ENCODE assay signal across 17 cellular contexts in genomic region chr4:80154547-80154933, GRCh38. TPM values are rescaled to one million over a fixed set of nuclear protein-coding genes. Genes with fewer than 3 reads are reported as not detected.
DNase-seq lines count a peak whose midpoint lies in the region; TF ChIP-seq lines count a peak whose summit lies in the region.
"Had no signal": no experiment of that assay in that cellular context is flagged by ENCODE, and none has a peak within 500 bp of the region (broad histone marks: within the 10 kb centered on the region; RNA-seq: fewer than 3 reads in every experiment).

No MANE protein-coding gene starts in this region.

- peaks cover 4% of the 10 kb centered on the region for H3K27me3 Mint-ChIP-seq in T-helper 1 cell treated with Interleukin-12 subunit alpha and Interleukin-12 subunit beta and Interleukin-4 antibody, amounts not matched to agents 30 μg/mL and 1 μg/mL, for 36 hours (ENCODE audit: low read depth)
- H3K27me3 Mint-ChIP-seq in glutamatergic neuron (ENCODE audit: unreplicated experiment) = peaks cover 2% of the 10 kb centered on the region

- H3K4me3 ChIP-seq in stomach (no peak overlapping the region), uterus (no peak overlapping the region)
- H3K4me3 ChIP-seq: breast epithelium, gastrocnemius medialis had no signal

- 78 to 82% (median 81%) methylated on average over 3 of the region's 3 CpGs for WGBS in stomach, 5 donors

- no peak for TF ChIP-seq POLR2A in stomach (IDR thresholded peaks at IDR 0.05)
- TF ChIP-seq POLR2A in uterus (IDR thresholded peaks at IDR 0.05) = no peak

- no peak overlapping the region for H3K27ac ChIP-seq in stomach
- H3K27ac ChIP-seq in RWPE1 = no peak overlapping the region
- H3K27ac ChIP-seq in uterus = peak overlapping the region in 1 of 2 donors; percentile 60
- H3K27ac ChIP-seq: breast epithelium, gastrocnemius medialis had no signal

- CTCF ChIA-PET in RWPE1 (lab: Yijun Ruan, JAX) = no interaction called here

- intact Hi-C loops in stomach (cut with DNase I; ENCODE audit: low total_unique reads) = no loop called here
- intact Hi-C loops in uterus (cut with DNase I; ENCODE audit: low total_unique reads) = no loop called here

- H3K9me3 Mint-ChIP-seq in T-helper 1 cell treated with Interleukin-12 subunit alpha and Interleukin-12 subunit beta and Interleukin-4 antibody, amounts not matched to agents 30 μg/mL and 1 μg/mL, for 36 hours = peaks cover 14% of the 10 kb centered on the region
- H3K9me3 Mint-ChIP-seq in glutamatergic neuron (ENCODE audit: unreplicated experiment) = no peaks in the 10 kb centered on the region
- H3K9me3 Mint-ChIP-seq: endodermal cell had no signal

- H3K27ac Mint-ChIP-seq in T-helper 1 cell treated with Interleukin-12 subunit alpha and Interleukin-12 subunit beta and Interleukin-4 antibody, amounts not matched to agents 30 μg/mL and 1 μg/mL, for 36 hours = peak overlapping the region; percentile 71
- peak overlapping the region; percentile 4 for H3K27ac Mint-ChIP-seq in glutamatergic neuron (ENCODE audit: unreplicated experiment)
- H3K27ac Mint-ChIP-seq: endodermal cell had no signal

- H3K36me3 ChIP-seq in stomach (no peaks in the 10 kb centered on the region), uterus (no peaks in the 10 kb centered on the region)
- H3K36me3 ChIP-seq: breast epithelium, gastrocnemius medialis had no signal

- H3K4me1 Mint-ChIP-seq in T-helper 1 cell treated with Interleukin-12 subunit alpha and Interleukin-12 subunit beta and Interleukin-4 antibody, amounts not matched to agents 30 μg/mL and 1 μg/mL, for 36 hours (ENCODE audit: low read depth) = peaks cover 14% of the 10 kb centered on the region
- H3K4me1 Mint-ChIP-seq in glutamatergic neuron (ENCODE audit: low read depth, unreplicated experiment) = peaks cover 4% of the 10 kb centered on the region
- H3K4me1 Mint-ChIP-seq: endodermal cell had no signal

- no peak for TF ChIP-seq EP300 in stomach (IDR thresholded peaks at IDR 0.05)

- peaks cover 0 to 9% (median 0%) of the 10 kb centered on the region in 4 donors for H3K9me3 ChIP-seq in stomach
- no peaks in the 10 kb centered on the region for H3K9me3 ChIP-seq in uterus
- H3K9me3 ChIP-seq: gastrocnemius medialis had no signal

- H3K36me3 Mint-ChIP-seq in T-helper 1 cell treated with Interleukin-12 subunit alpha and Interleukin-12 subunit beta and Interleukin-4 antibody, amounts not matched to agents 30 μg/mL and 1 μg/mL, for 36 hours (ENCODE audit: low read depth) = peaks cover 10% of the 10 kb centered on the region
- H3K36me3 Mint-ChIP-seq in glutamatergic neuron (ENCODE audit: unreplicated experiment) = peaks cover 5% of the 10 kb centered on the region

- DNase-seq in NCI-H2107 treated with DMSO at 0.1 percent for 48 hours (lab: John Stamatoyannopoulos, UW; ENCODE audit: unreplicated experiment) = peak; percentile 40
- no peak for DNase-seq in NCI-H2107 (lab: John Stamatoyannopoulos, UW)
- DNase-seq in NCI-H187 (lab: John Stamatoyannopoulos, UW) = peak; percentile 33 to 48
- DNase-seq in glutamatergic neuron = no peak
- DNase-seq in stomach = no peak
- DNase-seq in RWPE1 (ENCODE audit: low spot score) = no peak
- DNase-seq in uterus = no peak
- DNase-seq: activated gamma-delta T cell, endodermal cell, gastrocnemius medialis, midbrain, NCI-H1048, small intestine, substantia nigra had no signal

- H3K27me3 ChIP-seq in stomach (no peaks in the 10 kb centered on the region), uterus (no peaks in the 10 kb centered on the region)
- H3K27me3 ChIP-seq: breast epithelium, gastrocnemius medialis had no signal

- no peaks in the 10 kb centered on the region for H3K4me1 ChIP-seq in stomach
- H3K4me1 ChIP-seq in uterus = no peaks in the 10 kb centered on the region
- H3K4me1 ChIP-seq: breast epithelium, gastrocnemius medialis had no signal

- H3K4me3 Mint-ChIP-seq in T-helper 1 cell treated with Interleukin-12 subunit alpha and Interleukin-12 subunit beta and Interleukin-4 antibody, amounts not matched to agents 30 μg/mL and 1 μg/mL, for 36 hours = no peak overlapping the region
- H3K4me3 Mint-ChIP-seq in glutamatergic neuron (ENCODE audit: unreplicated experiment) = no peak overlapping the region
- H3K4me3 Mint-ChIP-seq: endodermal cell had no signal

- POLR2A ChIA-PET in RWPE1 (lab: Yijun Ruan, JAX; ENCODE audit: low non-redundant PET) = no interaction called here

- no peak for TF ChIP-seq CTCF in glutamatergic neuron (IDR thresholded peaks at IDR 0.05; ENCODE audit: partially characterized antibody, unreplicated experiment)
- TF ChIP-seq CTCF in stomach (IDR thresholded peaks at IDR 0.05) = no peak
- no peak for TF ChIP-seq CTCF in RWPE1 (conservative IDR thresholded peaks at IDR 0.05; ENCODE audit: low read depth)
- TF ChIP-seq CTCF in uterus (IDR thresholded peaks at IDR 0.05) = no peak

RNA-seq across cellular contexts. Expression of gene PRDM8, which starts 42.8 kb away (rescaled TPM):
- total RNA-seq in glutamatergic neuron (ENCODE audit: unreplicated experiment) = 16.6 TPM
- total RNA-seq in stomach = 10 to 100 TPM in 1 of 5 donors, 1 to 10 TPM in 3, not detected in 1; 1.6 to 22.8 (median 4.6) TPM
- polyA plus RNA-seq in stomach = 1 to 10 TPM; 2.4 to 2.9 (median 2.5) TPM
- total RNA-seq in uterus = 10 to 100 TPM in 3 of 4 donors, 1 to 10 TPM in 1; 4.5 to 13.1 (median 12.6) TPM
- total RNA-seq: endodermal cell, OCI-LY7 had no signal

Comparison
In these comparisons a context has a peak if more than half of its experiments do, and no peak if none do; other contexts are left out.
1. DNase-seq: peak in NCI-H2107 treated with DMSO at 0.1 percent for 48 hours (single experiment) and NCI-H187 (2 of 2); none in NCI-H2107 (single experiment), glutamatergic neuron (single experiment), stomach (single experiment), RWPE1 (single experiment) and uterus (0 of 2).